In the genomic region with DNA sequence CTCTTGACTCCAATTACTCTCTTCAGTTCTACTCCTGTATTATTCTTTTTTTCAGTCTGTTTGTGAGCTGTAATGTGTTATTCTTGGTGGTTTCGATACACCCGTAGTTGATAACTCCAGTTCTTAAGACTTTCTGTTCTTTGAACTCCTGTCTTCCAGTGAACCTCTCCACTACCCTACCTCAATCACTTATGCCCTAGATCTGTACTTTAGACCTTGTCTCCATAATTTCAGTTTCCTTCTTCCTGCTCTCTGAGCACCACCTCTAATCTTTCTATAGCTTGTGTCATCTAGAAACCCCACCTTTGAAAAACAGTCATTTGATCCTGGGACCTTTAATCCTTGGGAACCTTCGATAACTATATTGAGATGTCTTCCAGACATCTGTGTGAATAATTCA, we compare ENCODE assay signal across 19 cellular contexts.
DNase-seq lines count a peak whose midpoint lies in the region; ATAC-seq and TF ChIP-seq lines count a peak whose summit lies in the region.
"Had no signal": no experiment of that assay in that cellular context is flagged by ENCODE, and none has a peak within 500 bp of the region (broad histone marks: within the 10 kb centered on the region; RNA-seq: fewer than 3 reads in every experiment).

No MANE protein-coding gene starts in this region.

- H3K36me3 Mint-ChIP-seq in CD4-positive, alpha-beta memory T cell: peaks cover 5 to 19% of the 10 kb centered on the region in 2 donors
- H3K36me3 Mint-ChIP-seq in activated T-cell treated with anti-CD3 and anti-CD28 coated beads, Interleukin-2, amount 50 U/mL, for 72 hours (ENCODE audit: insufficient read depth in 2 of 2): no peaks in the 10 kb centered on the region
- H3K36me3 Mint-ChIP-seq: CD4-positive, CD25-positive, alpha-beta regulatory T cell had no signal

- no peaks in the 10 kb centered on the region for H3K36me3 ChIP-seq in colonic mucosa
- H3K36me3 ChIP-seq in mucosa of rectum (ENCODE audit: control insufficient read depth in 2 of 2, insufficient read depth in 2 of 2, low read length in 2 of 2): peaks cover 0 to 6% of the 10 kb centered on the region in 2 donors
- H3K36me3 ChIP-seq in transverse colon: no peaks in the 10 kb centered on the region
- H3K36me3 ChIP-seq in CD4-positive, alpha-beta memory T cell (ENCODE audit: insufficient read depth, low read length): no peaks in the 10 kb centered on the region

- intact Hi-C loops in colonic mucosa (cut with DNase I) (loop anchor here (10.0 kb wide), 1 partner anchor 58 kb away; no protein-coding TSS in a partner anchor), transverse colon (cut with DNase I; ENCODE audit: low total_unique reads) (no loop called here)
- intact Hi-C loops in CD4-positive, alpha-beta memory T cell (cut with micrococcal nuclease): no loop called here

- no peak overlapping the region for H3K4me3 Mint-ChIP-seq in CD4-positive, alpha-beta memory T cell
- H3K4me3 Mint-ChIP-seq in activated T-cell treated with anti-CD3 and anti-CD28 coated beads, Interleukin-2, amount 50 U/mL, for 72 hours: no peak overlapping the region
- H3K4me3 Mint-ChIP-seq: CD4-positive, CD25-positive, alpha-beta regulatory T cell; H9 had no signal

- TF ChIP-seq POLR2A in transverse colon (IDR thresholded peaks at IDR 0.05): no peak

- H3K27ac ChIP-seq in colonic mucosa (peak overlapping the region; percentile 73), mucosa of rectum (ENCODE audit: low read depth in 2 of 2, low read length in 2 of 2) (peak overlapping the region; percentile 82 to 95), transverse colon (peak overlapping the region; percentile 82 to 89 (median 83))
- H3K27ac ChIP-seq in CD4-positive, alpha-beta memory T cell (ENCODE audit: low read depth, low read length): no peak overlapping the region
- H3K27ac ChIP-seq: BLaER1 treated with 17β-estradiol and CSF1 and Interleukin-3, amounts not matched to agents 10 nM and 100 nM; HL-60 had no signal

- H3K9me3 Mint-ChIP-seq in CD4-positive, alpha-beta memory T cell: no peaks in the 10 kb centered on the region
- no peaks in the 10 kb centered on the region for H3K9me3 Mint-ChIP-seq in activated T-cell treated with anti-CD3 and anti-CD28 coated beads, Interleukin-2, amount 50 U/mL, for 72 hours
- H3K9me3 Mint-ChIP-seq: CD4-positive, CD25-positive, alpha-beta regulatory T cell; H9 had no signal

- H3K27ac Mint-ChIP-seq in CD4-positive, alpha-beta memory T cell: no peak overlapping the region
- H3K27ac Mint-ChIP-seq in activated T-cell treated with anti-CD3 and anti-CD28 coated beads, Interleukin-2, amount 50 U/mL, for 72 hours: no peak overlapping the region
- H3K27ac Mint-ChIP-seq: CD4-positive, CD25-positive, alpha-beta regulatory T cell; H9 had no signal

- in situ Hi-C loops in transverse colon (cut with MboI; ENCODE audit: low pct_ligation_motif_present in 1 of 4, low pct_unique_long_range_greater_than_20kb in 1 of 4, low sequenced_read_pairs in 3 of 4): no loop called here

- H3K9me3 ChIP-seq in colonic mucosa (no peaks in the 10 kb centered on the region), mucosa of rectum (ENCODE audit: control insufficient read depth in 2 of 2, low read length in 2 of 2) (no peaks in the 10 kb centered on the region), transverse colon (no peaks in the 10 kb centered on the region)
- H3K9me3 ChIP-seq in CD4-positive, alpha-beta memory T cell (ENCODE audit: control insufficient read depth in 1 of 2, low read length in 2 of 2): no peaks in the 10 kb centered on the region

- H3K4me1 Mint-ChIP-seq in CD4-positive, alpha-beta memory T cell: no peaks in the 10 kb centered on the region
- no peaks in the 10 kb centered on the region for H3K4me1 Mint-ChIP-seq in activated T-cell treated with anti-CD3 and anti-CD28 coated beads, Interleukin-2, amount 50 U/mL, for 72 hours (ENCODE audit: low read depth)
- H3K4me1 Mint-ChIP-seq: CD4-positive, CD25-positive, alpha-beta regulatory T cell had no signal

- H3K4me3 ChIP-seq in colonic mucosa (no peak overlapping the region), mucosa of rectum (ENCODE audit: low read length in 2 of 2) (no peak overlapping the region), transverse colon (no peak overlapping the region), foreskin fibroblast (ENCODE audit: low read depth in 1 of 2, low read length in 2 of 2) (no peak overlapping the region)
- no peak overlapping the region for H3K4me3 ChIP-seq in CD4-positive, alpha-beta memory T cell (ENCODE audit: low read length in 2 of 2)
- H3K4me3 ChIP-seq: BLaER1 treated with 17β-estradiol and CSF1 and Interleukin-3, amounts not matched to agents 10 nM and 100 nM had no signal

- ATAC-seq in activated T-cell treated with anti-CD3 and anti-CD28 coated beads, Interleukin-2, amount 50 U/mL, for 72 hours (replicated peaks in 1 of 2): no peak

- peaks cover 7% of the 10 kb centered on the region for H3K4me1 ChIP-seq in colonic mucosa
- peaks cover 28 to 60% of the 10 kb centered on the region in 2 donors for H3K4me1 ChIP-seq in mucosa of rectum (ENCODE audit: control insufficient read depth in 2 of 2, insufficient read depth in 2 of 2, low read length in 2 of 2)
- peaks cover 12 to 89% (median 45%) of the 10 kb centered on the region in 4 donors for H3K4me1 ChIP-seq in transverse colon
- H3K4me1 ChIP-seq in CD4-positive, alpha-beta memory T cell (ENCODE audit: insufficient read depth, low read length): no peaks in the 10 kb centered on the region

- POLR2A ChIA-PET in CD4-positive, alpha-beta memory T cell (lab: Charles Lee; ENCODE audit: partially characterized antibody): no interaction called here

- H3K27me3 Mint-ChIP-seq in CD4-positive, alpha-beta memory T cell: no peaks in the 10 kb centered on the region
- no peaks in the 10 kb centered on the region for H3K27me3 Mint-ChIP-seq in activated T-cell treated with anti-CD3 and anti-CD28 coated beads, Interleukin-2, amount 50 U/mL, for 72 hours (ENCODE audit: low read depth)
- H3K27me3 Mint-ChIP-seq: CD4-positive, CD25-positive, alpha-beta regulatory T cell had no signal

- CTCF ChIA-PET in CD4-positive, alpha-beta memory T cell (lab: Charles Lee; ENCODE audit: partially characterized antibody): no interaction called here

- TF ChIP-seq CTCF in colonic mucosa (IDR thresholded peaks at IDR 0.05) (no peak), transverse colon (IDR thresholded peaks at IDR 0.05) (no peak), foreskin fibroblast (IDR thresholded peaks at IDR 0.05; ENCODE audit: low read depth, low read length) (no peak)

- DNase-seq in DMS53 (lab: John Stamatoyannopoulos, UW): peak; percentile 32
- no peak for DNase-seq in DMS53 treated with DMSO at 0.1 percent for 48 hours (lab: John Stamatoyannopoulos, UW; ENCODE audit: unreplicated experiment)
- DNase-seq in colonic mucosa: no peak
- no peak for DNase-seq in transverse colon
- DNase-seq in CD4-positive, alpha-beta memory T cell: no peak
- DNase-seq in foreskin fibroblast: no peak
- no peak for DNase-seq in activated T-cell treated with anti-CD3 and anti-CD28 coated beads, Interleukin-2, amount 50 U/mL, for 72 hours
- DNase-seq: 8988T; Calu3; CD4-positive, CD25-positive, alpha-beta regulatory T cell; DMS 273 treated with DMSO at 0.1 percent for 48 hours; DMS79 treated with DMSO at 0.1 percent for 48 hours; EL; GDM1; GOT3; H9 had no signal

- peak; percentile 19 for TF ChIP-seq EP300 in transverse colon (IDR thresholded peaks at IDR 0.05; ENCODE audit: low read depth)

- H3K27me3 ChIP-seq in colonic mucosa (no peaks in the 10 kb centered on the region), mucosa of rectum (ENCODE audit: control insufficient read depth in 2 of 2, insufficient read depth in 2 of 2, low read length in 2 of 2) (no peaks in the 10 kb centered on the region), transverse colon (no peaks in the 10 kb centered on the region)
- no peaks in the 10 kb centered on the region for H3K27me3 ChIP-seq in CD4-positive, alpha-beta memory T cell (ENCODE audit: insufficient read depth, low read length)
- H3K27me3 ChIP-seq: BLaER1 treated with 17β-estradiol and CSF1 and Interleukin-3, amounts not matched to agents 10 nM and 100 nM had no signal

- WGBS in transverse colon (ENCODE audit: low coverage in 1 of 2), 2 donors: 49 to 66% methylated on average over 3 of the region's 3 CpGs

- H3K9ac ChIP-seq in colonic mucosa (ENCODE audit: low read depth in 2 of 2, low read length in 2 of 2) (no peak overlapping the region), mucosa of rectum (ENCODE audit: low read depth in 1 of 2, low read length in 2 of 2) (peak overlapping the region in 1 of 2 donors; percentile 39)
- H3K9ac ChIP-seq: BLaER1 treated with 17β-estradiol and CSF1 and Interleukin-3, amounts not matched to agents 10 nM and 100 nM had no signal
